In genomic region chr10:44385726-44386438, GRCh38 we compare ENCODE assay signal across 8 cellular contexts. TPM values are rescaled to one million over a fixed set of nuclear protein-coding genes. Genes with fewer than 3 reads are reported as not detected.
DNase-seq lines count a peak whose midpoint lies in the region; ATAC-seq, FAIRE-seq and TF ChIP-seq lines count a peak whose summit lies in the region.

No MANE protein-coding gene starts in this region.

- H3K4me3 Mint-ChIP-seq in activated CD4-positive, alpha-beta memory T cell treated with anti-CD3 and anti-CD28 coated beads, Interleukin-2, amount 10 ng/mL, durations not matched to agents 7 days and 5 days, result no peak overlapping the region
- H3K4me3 Mint-ChIP-seq in activated CD4-positive, alpha-beta memory T cell treated with anti-CD3 and anti-CD28 coated beads for 36 hours, result no peak overlapping the region
- peak overlapping the region; percentile 66 for H3K4me3 Mint-ChIP-seq in activated naive CD8-positive, alpha-beta T cell treated with anti-CD3 and anti-CD28 coated beads, Interleukin-2, amount 10 ng/mL, durations not matched to agents 7 days and 5 days

- H3K27ac ChIP-seq in kidney (ENCODE audit: low read depth in 2 of 2, low read length in 2 of 2) (peak overlapping the region in 1 of 2 donors; percentile 71), stomach (peak overlapping the region in 1 of 5 donors; percentile 78)

- H3K36me3 Mint-ChIP-seq in activated CD4-positive, alpha-beta memory T cell treated with anti-CD3 and anti-CD28 coated beads, Interleukin-2, amount 10 ng/mL, durations not matched to agents 7 days and 5 days (ENCODE audit: low read depth), result no peaks in the 10 kb centered on the region
- H3K36me3 Mint-ChIP-seq in activated CD4-positive, alpha-beta memory T cell treated with anti-CD3 and anti-CD28 coated beads for 36 hours, result no peaks in the 10 kb centered on the region
- H3K36me3 Mint-ChIP-seq in activated naive CD8-positive, alpha-beta T cell treated with anti-CD3 and anti-CD28 coated beads, Interleukin-2, amount 10 ng/mL, durations not matched to agents 7 days and 5 days, result no peaks in the 10 kb centered on the region

- TF ChIP-seq EP300 in stomach (IDR thresholded peaks at IDR 0.05), result no peak

- no peak for TF ChIP-seq POLR2A in stomach (IDR thresholded peaks at IDR 0.05)

- H3K36me3 ChIP-seq in kidney (ENCODE audit: control insufficient read depth in 1 of 2, insufficient read depth in 2 of 2, low read length in 2 of 2) (no peaks in the 10 kb centered on the region), stomach (no peaks in the 10 kb centered on the region)

- peaks cover 0 to 5% of the 10 kb centered on the region in 2 donors for H3K4me1 ChIP-seq in kidney (ENCODE audit: control insufficient read depth in 1 of 2, insufficient read depth in 1 of 2, low read depth in 1 of 2, low read length in 2 of 2)
- peaks cover 16 to 50% (median 33%) of the 10 kb centered on the region in 4 donors for H3K4me1 ChIP-seq in stomach

- POLR2A ChIA-PET in activated CD4-positive, alpha-beta memory T cell treated with anti-CD3 and anti-CD28 coated beads, Interleukin-2, amount 10 ng/mL, durations not matched to agents 7 days and 5 days (lab: Charles Lee), result no interaction called here
- POLR2A ChIA-PET in activated CD4-positive, alpha-beta memory T cell treated with anti-CD3 and anti-CD28 coated beads for 36 hours (lab: Charles Lee), result no interaction called here
- POLR2A ChIA-PET in activated naive CD8-positive, alpha-beta T cell treated with anti-CD3 and anti-CD28 coated beads, Interleukin-2, amount 10 ng/mL, durations not matched to agents 7 days and 5 days (lab: Charles Lee), result no interaction called here

- no peak for ATAC-seq in activated naive CD8-positive, alpha-beta T cell treated with anti-CD3 and anti-CD28 coated beads, Interleukin-2, amount 10 ng/mL, durations not matched to agents 7 days and 5 days (ENCODE audit: low read depth)
- ATAC-seq in GM21367 (IDR thresholded peaks at IDR 0.05; ENCODE audit: unreplicated experiment) (no peak), GM18907 (IDR thresholded peaks at IDR 0.05; ENCODE audit: unreplicated experiment) (no peak)

- intact Hi-C loops in activated CD4-positive, alpha-beta memory T cell treated with anti-CD3 and anti-CD28 coated beads for 36 hours (cut with micrococcal nuclease), result loop anchor here (5.0 to 10.0 kb wide), 3 partner anchors 479 to 714 kb away; no protein-coding TSS in a partner anchor
- intact Hi-C loops in kidney (cut with DNase I) (no loop called here), stomach (cut with DNase I; ENCODE audit: low total_unique reads) (loop anchor here (5.0 kb wide), 2 partner anchors 699 to 714 kb away; no protein-coding TSS in a partner anchor)

- H3K27me3 Mint-ChIP-seq in activated CD4-positive, alpha-beta memory T cell treated with anti-CD3 and anti-CD28 coated beads, Interleukin-2, amount 10 ng/mL, durations not matched to agents 7 days and 5 days, result peaks cover 32% of the 10 kb centered on the region
- H3K27me3 Mint-ChIP-seq in activated CD4-positive, alpha-beta memory T cell treated with anti-CD3 and anti-CD28 coated beads for 36 hours, result peaks cover 35% of the 10 kb centered on the region
- peaks cover 36% of the 10 kb centered on the region for H3K27me3 Mint-ChIP-seq in activated naive CD8-positive, alpha-beta T cell treated with anti-CD3 and anti-CD28 coated beads, Interleukin-2, amount 10 ng/mL, durations not matched to agents 7 days and 5 days

- FAIRE-seq in kidney (lab: Jason Lieb, UNC), result no peak

- no peak overlapping the region for H3K9ac ChIP-seq in kidney (ENCODE audit: low read length in 2 of 2)

- H3K9me3 Mint-ChIP-seq in activated CD4-positive, alpha-beta memory T cell treated with anti-CD3 and anti-CD28 coated beads, Interleukin-2, amount 10 ng/mL, durations not matched to agents 7 days and 5 days, result no peaks in the 10 kb centered on the region
- H3K9me3 Mint-ChIP-seq in activated CD4-positive, alpha-beta memory T cell treated with anti-CD3 and anti-CD28 coated beads for 36 hours, result no peaks in the 10 kb centered on the region
- H3K9me3 Mint-ChIP-seq in activated naive CD8-positive, alpha-beta T cell treated with anti-CD3 and anti-CD28 coated beads, Interleukin-2, amount 10 ng/mL, durations not matched to agents 7 days and 5 days, result no peaks in the 10 kb centered on the region

- peaks cover 0 to 62% (median 43%) of the 10 kb centered on the region in 3 donors for H3K27me3 ChIP-seq in stomach

- DNase-seq in activated CD4-positive, alpha-beta memory T cell treated with anti-CD3 and anti-CD28 coated beads, Interleukin-2, amount 10 ng/mL, durations not matched to agents 7 days and 5 days, result peak; percentile 6
- no peak for DNase-seq in activated CD4-positive, alpha-beta memory T cell treated with anti-CD3 and anti-CD28 coated beads for 36 hours
- DNase-seq in activated naive CD8-positive, alpha-beta T cell treated with anti-CD3 and anti-CD28 coated beads, Interleukin-2, amount 10 ng/mL, durations not matched to agents 7 days and 5 days, result peak; percentile 29
- DNase-seq in kidney, result peak; percentile 83
- peak; percentile 19 for DNase-seq in stomach
- no peak for DNase-seq in NCI-H446 (lab: John Stamatoyannopoulos, UW)

- CTCF ChIA-PET in activated CD4-positive, alpha-beta memory T cell treated with anti-CD3 and anti-CD28 coated beads, Interleukin-2, amount 10 ng/mL, durations not matched to agents 7 days and 5 days (lab: Charles Lee), result interaction anchor here (1.1 to 2.7 kb wide), 5 partner anchors 33 to 716 kb away, joined by 3 to 14 read pairs (median 4); no protein-coding TSS in a partner anchor
- CTCF ChIA-PET in activated CD4-positive, alpha-beta memory T cell treated with anti-CD3 and anti-CD28 coated beads for 36 hours (lab: Charles Lee), result interaction anchor here (0.8 to 2.5 kb wide), 6 partner anchors 10 to 717 kb away, joined by 3 to 44 read pairs (median 3); no protein-coding TSS in a partner anchor

- 18 to 46% (median 22%) methylated on average over 43 to 47 of the region's 47 CpGs for WGBS in stomach, 5 donors

- peak overlapping the region in 1 of 2 donors; percentile 47 for H3K4me3 ChIP-seq in kidney (ENCODE audit: low read length in 2 of 2)
- peak overlapping the region; percentile 56 to 71 (median 65) for H3K4me3 ChIP-seq in stomach

- TF ChIP-seq CTCF in kidney (IDR thresholded peaks at IDR 0.05; ENCODE audit: borderline replicate concordance, extremely low read depth, insufficient read depth) (no peak), stomach (IDR thresholded peaks at IDR 0.05) (no peak)

- peaks cover 4% of the 10 kb centered on the region for H3K4me1 Mint-ChIP-seq in activated CD4-positive, alpha-beta memory T cell treated with anti-CD3 and anti-CD28 coated beads, Interleukin-2, amount 10 ng/mL, durations not matched to agents 7 days and 5 days
- peaks cover 2% of the 10 kb centered on the region for H3K4me1 Mint-ChIP-seq in activated CD4-positive, alpha-beta memory T cell treated with anti-CD3 and anti-CD28 coated beads for 36 hours (ENCODE audit: low read depth)
- H3K4me1 Mint-ChIP-seq in activated naive CD8-positive, alpha-beta T cell treated with anti-CD3 and anti-CD28 coated beads, Interleukin-2, amount 10 ng/mL, durations not matched to agents 7 days and 5 days, result no peaks in the 10 kb centered on the region

- H3K9me3 ChIP-seq in kidney (ENCODE audit: control insufficient read depth in 1 of 2, low read length in 2 of 2) (no peaks in the 10 kb centered on the region), stomach (no peaks in the 10 kb centered on the region)

- H3K27ac Mint-ChIP-seq in activated CD4-positive, alpha-beta memory T cell treated with anti-CD3 and anti-CD28 coated beads, Interleukin-2, amount 10 ng/mL, durations not matched to agents 7 days and 5 days, result peak overlapping the region; percentile 29
- H3K27ac Mint-ChIP-seq in activated CD4-positive, alpha-beta memory T cell treated with anti-CD3 and anti-CD28 coated beads for 36 hours, result no peak overlapping the region
- H3K27ac Mint-ChIP-seq in activated naive CD8-positive, alpha-beta T cell treated with anti-CD3 and anti-CD28 coated beads, Interleukin-2, amount 10 ng/mL, durations not matched to agents 7 days and 5 days, result no peak overlapping the region

RNA-seq across cellular contexts. Expression of gene CXCL12, which starts 1.0 kb away (rescaled TPM):
- total RNA-seq in activated CD4-positive, alpha-beta memory T cell treated with anti-CD3 and anti-CD28 coated beads, Interleukin-2, amount 10 ng/mL, durations not matched to agents 7 days and 5 days, result not detected
- total RNA-seq in activated CD4-positive, alpha-beta memory T cell treated with anti-CD3 and anti-CD28 coated beads for 36 hours, result not detected
- not detected for total RNA-seq in activated naive CD8-positive, alpha-beta T cell treated with anti-CD3 and anti-CD28 coated beads, Interleukin-2, amount 10 ng/mL, durations not matched to agents 7 days and 5 days
- total RNA-seq in kidney, result 99.5 TPM
- polyA plus RNA-seq in kidney (ENCODE audit: insufficient read depth, low read depth, low replicate concordance), result 111 TPM
- 10 to 100 TPM in 4 of 5 donors, 1 to 10 TPM in 1; 5.8 to 52.3 (median 14.2) TPM for total RNA-seq in stomach
- polyA plus RNA-seq in stomach, result 10 to 100 TPM in 2 of 3 donors, 1 to 10 TPM in 1; 10.0 to 15.4 (median 11.6) TPM

Comparison
In these comparisons a context has a peak if more than half of its experiments do, and no peak if none do; other contexts are left out.
1. DNase-seq: peak in activated CD4-positive, alpha-beta memory T cell treated with anti-CD3 and anti-CD28 coated beads, Interleukin-2, amount 10 ng/mL, durations not matched to agents 7 days and 5 days (single experiment), activated naive CD8-positive, alpha-beta T cell treated with anti-CD3 and anti-CD28 coated beads, Interleukin-2, amount 10 ng/mL, durations not matched to agents 7 days and 5 days (single experiment), kidney (single experiment) and stomach (single experiment); none in activated CD4-positive, alpha-beta memory T cell treated with anti-CD3 and anti-CD28 coated beads for 36 hours (single experiment) and NCI-H446 (0 of 2).
2. RNA of gene CXCL12, which starts 1.0 kb away (total RNA-seq): 99.5 TPM in kidney (single experiment) and 5.8 to 52.3 TPM in stomach; not detected in activated CD4-positive, alpha-beta memory T cell treated with anti-CD3 and anti-CD28 coated beads, Interleukin-2, amount 10 ng/mL, durations not matched to agents 7 days and 5 days, not detected in activated CD4-positive, alpha-beta memory T cell treated with anti-CD3 and anti-CD28 coated beads for 36 hours and not detected in activated naive CD8-positive, alpha-beta T cell treated with anti-CD3 and anti-CD28 coated beads, Interleukin-2, amount 10 ng/mL, durations not matched to agents 7 days and 5 days; every median in the first group is over 4 times any median in the second.